In genomic region chr1:59005491-59006308, GRCh38 we compare ENCODE assay signal across 2 cellular contexts.
TF ChIP-seq lines count a peak whose summit lies in the region.

No MANE protein-coding gene starts in this region.

TF ChIP-seq in H1, 55 proteins besides CTCF, POLR2A, EP300 and RAD21 (continued from another document):
- TF ChIP-seq CHD7 (IDR thresholded peaks at IDR 0.05; ENCODE audit: insufficient replicate concordance, low read length) = no peak
- TF ChIP-seq SIN3A (conservative IDR thresholded peaks at IDR 0.05 in 1 of 2, IDR thresholded peaks at IDR 0.05 in 1 of 2; ENCODE audit: low read depth in 1 of 2, low read length in 2 of 2) = no peak
- TF ChIP-seq SP2 (IDR thresholded peaks at IDR 0.05; ENCODE audit: low read length) = no peak
- TF ChIP-seq SIRT6 (IDR thresholded peaks at IDR 0.05; ENCODE audit: low read length) = no peak
- no peak for TF ChIP-seq PHF8 (conservative IDR thresholded peaks at IDR 0.05; ENCODE audit: low read depth, low read length)
- no peak for TF ChIP-seq CTBP2 (IDR thresholded peaks at IDR 0.05; ENCODE audit: borderline replicate concordance, insufficient read depth, insufficient read length, low read length)
- TF ChIP-seq SP1 (IDR thresholded peaks at IDR 0.05; ENCODE audit: low read depth, low read length) = no peak
- TF ChIP-seq POLR2AphosphoS5 (IDR thresholded peaks at IDR 0.05; ENCODE audit: low read depth, low read length) = no peak
- TF ChIP-seq CHD1 (IDR thresholded peaks at IDR 0.05; ENCODE audit: low read depth, low read length) = no peak

TF ChIP-seq in WTC11, 78 proteins besides CTCF, POLR2A, EP300 and RAD21 (continued from another document):
- no peak for TF ChIP-seq ZNF425 (CRISPR knock-in tag; conservative IDR thresholded peaks at IDR 0.05)
- no peak for TF ChIP-seq EMX1 (CRISPR knock-in tag; IDR thresholded peaks at IDR 0.05)
- TF ChIP-seq USF1 (CRISPR knock-in tag; IDR thresholded peaks at IDR 0.05) = no peak
- TF ChIP-seq ELF4 (CRISPR knock-in tag; IDR thresholded peaks at IDR 0.05; ENCODE audit: low read depth) = no peak
